8 cellular contexts compared by ENCODE assay signal in the genomic region with DNA sequence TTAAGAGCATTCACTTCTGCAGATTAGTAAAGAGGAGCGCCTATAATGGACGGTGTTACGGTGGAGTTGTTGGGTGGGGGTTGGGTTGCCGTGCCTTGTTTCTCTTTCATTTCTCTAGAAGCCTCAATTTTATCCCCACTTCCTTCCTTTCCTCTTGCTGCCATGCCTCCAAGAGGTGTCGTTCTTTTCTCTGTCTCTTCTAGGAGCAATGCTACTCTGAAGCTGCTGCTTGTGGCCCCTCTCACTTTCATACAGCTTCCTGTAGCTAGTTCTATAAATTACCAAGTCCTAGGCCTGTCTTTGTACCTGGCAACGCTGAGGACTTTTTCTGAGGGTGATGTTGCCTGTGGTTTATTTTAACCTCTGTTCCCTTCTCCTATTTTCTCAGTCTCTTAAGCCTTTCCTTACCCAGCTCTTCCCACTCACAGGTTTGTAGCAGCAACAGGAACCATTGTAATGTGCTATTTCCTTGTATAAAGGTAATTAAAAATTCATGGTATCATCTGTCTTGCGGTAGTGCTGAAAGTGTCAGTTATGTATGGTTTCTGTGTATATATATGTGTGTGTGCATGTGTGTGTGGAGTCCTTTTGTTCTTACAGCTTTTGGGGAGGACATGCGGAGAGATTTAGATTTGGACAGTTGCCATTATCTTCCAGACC. TPM values are rescaled to one million over a fixed set of nuclear protein-coding genes. Genes with fewer than 3 reads are reported as not detected.
DNase-seq lines count a peak whose midpoint lies in the region; ATAC-seq, FAIRE-seq and TF ChIP-seq lines count a peak whose summit lies in the region.

No MANE protein-coding gene starts in this region.

- peak overlapping the region in 5 of 7 experiments; percentile 8 to 29 (median 17) for H3K4me3 ChIP-seq in skin epidermis

- no peaks in the 10 kb centered on the region for H3K27me3 Mint-ChIP-seq in Calu3 (ENCODE audit: unreplicated experiment)

- CTCF ChIA-PET in Calu3 (lab: Charles Lee), result no interaction called here

- no TSS peak for BruUV-seq in Calu3 (replicated peaks; lab: Mats Ljungman, UMichigan)

- H3K4me1 Mint-ChIP-seq in Calu3 (ENCODE audit: low read depth, unreplicated experiment), result no peaks in the 10 kb centered on the region

- H3K36me3 Mint-ChIP-seq in Calu3 (ENCODE audit: insufficient read depth, unreplicated experiment), result peaks cover 4% of the 10 kb centered on the region

- H3K27ac ChIP-seq in skin epidermis, result peak overlapping the region in 18 of 21 experiments; percentile 6 to 91 (median 54)

- no peak overlapping the region for H3K4me3 Mint-ChIP-seq in Calu3 (ENCODE audit: low read depth, unreplicated experiment)

- DNase-seq in NCI-H2029 treated with DMSO at 0.1 percent for 48 hours (lab: John Stamatoyannopoulos, UW), result peak; percentile 86
- DNase-seq in activated effector memory CD4-positive, alpha-beta T cell treated with anti-CD3 and anti-CD28 coated beads, Interleukin-2, amount 50 U/mL, for 16 hours, result peak; percentile 84
- DNase-seq in Calu3, result no peak
- DNase-seq in iPS-NIHi11 (ENCODE audit: low spot score), result no peak
- DNase-seq in urothelium cell line (ENCODE audit: low spot score), result no peak

- peak; percentile 84 for ATAC-seq in GM18511 (IDR thresholded peaks at IDR 0.05; ENCODE audit: unreplicated experiment)
- peak; percentile 86 for ATAC-seq in HG02642 (IDR thresholded peaks at IDR 0.05; ENCODE audit: poor library complexity, unreplicated experiment)

- intact Hi-C loops in Calu3 (cut with micrococcal nuclease; ENCODE audit: unreplicated experiment), result no loop called here

- no peak for FAIRE-seq in urothelium cell line (lab: Jason Lieb, UNC)

- H3K27ac Mint-ChIP-seq in Calu3 (ENCODE audit: unreplicated experiment), result no peak overlapping the region

- no peak for TF ChIP-seq CTCF in Calu3 (IDR thresholded peaks at IDR 0.05; ENCODE audit: unreplicated experiment)

- no peaks in the 10 kb centered on the region for H3K9me3 Mint-ChIP-seq in Calu3 (ENCODE audit: low read depth, unreplicated experiment)

RNA-seq across cellular contexts. Expression of gene DDHD1, which starts 44.0 kb away (rescaled TPM):
- total RNA-seq in Calu3 (2022), result 12.7 and 14.0 TPM in 2 replicates

Comparison
In these comparisons a context has a peak if more than half of its experiments do, and no peak if none do; other contexts are left out.
1. DNase-seq: peak in NCI-H2029 treated with DMSO at 0.1 percent for 48 hours (single experiment) and activated effector memory CD4-positive, alpha-beta T cell treated with anti-CD3 and anti-CD28 coated beads, Interleukin-2, amount 50 U/mL, for 16 hours (single experiment); none in Calu3 (single experiment), iPS-NIHi11 (single experiment) and urothelium cell line (single experiment).